Comparison of ENCODE assay signal across 18 cellular contexts in the genomic region with DNA sequence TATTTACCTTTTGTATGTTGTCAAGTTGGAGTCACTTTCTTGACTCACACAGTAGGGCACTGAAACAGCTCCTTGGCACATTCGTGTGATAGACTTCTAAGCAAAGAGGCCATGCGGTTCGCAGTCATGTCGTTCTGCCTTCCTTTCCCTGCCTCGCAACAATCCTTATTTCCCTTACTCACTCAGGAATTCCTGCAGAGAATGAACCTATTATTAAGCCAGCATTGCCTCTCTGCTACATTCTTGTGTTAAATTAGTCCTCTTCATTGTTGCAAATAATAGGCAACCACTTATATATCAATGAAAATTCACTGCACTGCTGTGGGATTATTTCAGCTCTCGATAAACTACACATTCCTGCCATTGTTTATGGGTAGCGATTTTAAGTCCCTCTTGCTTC.
DNase-seq lines count a peak whose midpoint lies in the region; ATAC-seq and TF ChIP-seq lines count a peak whose summit lies in the region.
"Had no signal": no experiment of that assay in that cellular context is flagged by ENCODE, and none has a peak within 500 bp of the region (broad histone marks: within the 10 kb centered on the region; RNA-seq: fewer than 3 reads in every experiment).

No MANE protein-coding gene starts in this region.

- H3K4me3 ChIP-seq in retinal pigment epithelial cell (ENCODE audit: low read length) = no peak overlapping the region
- H3K4me3 ChIP-seq: K562, MG63, Peyer's patch, SJCRH30 had no signal

- peak; percentile 57 for ATAC-seq in WTC11
- ATAC-seq in stimulated activated memory B cell treated with anti-CD40 and anti-IgM and Interleukin-4, amounts not matched to agents 10 μg/mL and 1 μg/mL and 100 μg/mL, for 72 hours = no peak
- ATAC-seq: K562 had no signal

- POLR2A ChIA-PET in WTC11 (lab: Charles Lee) = no interaction called here

- CTCF ChIA-PET in WTC11 (lab: Charles Lee) = no interaction called here

- no peak overlapping the region for H3K27ac Mint-ChIP-seq in WTC11
- no peak overlapping the region for H3K27ac Mint-ChIP-seq in stimulated activated memory B cell treated with anti-CD40 and anti-IgM and Interleukin-4, amounts not matched to agents 10 μg/mL and 1 μg/mL and 100 μg/mL, for 72 hours
- H3K27ac Mint-ChIP-seq: CD8-positive, alpha-beta memory T cell had no signal

- no peaks in the 10 kb centered on the region for H3K27me3 Mint-ChIP-seq in WTC11 (ENCODE audit: low read depth)
- H3K27me3 Mint-ChIP-seq in stimulated activated memory B cell treated with anti-CD40 and anti-IgM and Interleukin-4, amounts not matched to agents 10 μg/mL and 1 μg/mL and 100 μg/mL, for 72 hours = no peaks in the 10 kb centered on the region

- no peaks in the 10 kb centered on the region for H3K36me3 Mint-ChIP-seq in WTC11
- H3K36me3 Mint-ChIP-seq in stimulated activated memory B cell treated with anti-CD40 and anti-IgM and Interleukin-4, amounts not matched to agents 10 μg/mL and 1 μg/mL and 100 μg/mL, for 72 hours = no peaks in the 10 kb centered on the region
- H3K36me3 Mint-ChIP-seq: CD8-positive, alpha-beta memory T cell had no signal

- H3K4me3 Mint-ChIP-seq in WTC11 = no peak overlapping the region
- no peak overlapping the region for H3K4me3 Mint-ChIP-seq in stimulated activated memory B cell treated with anti-CD40 and anti-IgM and Interleukin-4, amounts not matched to agents 10 μg/mL and 1 μg/mL and 100 μg/mL, for 72 hours
- H3K4me3 Mint-ChIP-seq: CD8-positive, alpha-beta memory T cell had no signal

- TF ChIP-seq CTCF in WTC11 (IDR thresholded peaks at IDR 0.05) (no peak), retinal pigment epithelial cell (conservative IDR thresholded peaks at IDR 0.05; ENCODE audit: low read depth, low read length) (no peak)

- peaks cover 20% of the 10 kb centered on the region for H3K4me1 Mint-ChIP-seq in WTC11
- H3K4me1 Mint-ChIP-seq in stimulated activated memory B cell treated with anti-CD40 and anti-IgM and Interleukin-4, amounts not matched to agents 10 μg/mL and 1 μg/mL and 100 μg/mL, for 72 hours = no peaks in the 10 kb centered on the region
- H3K4me1 Mint-ChIP-seq: CD8-positive, alpha-beta memory T cell had no signal

- DNase-seq in NCI-H748 (lab: John Stamatoyannopoulos, UW; ENCODE audit: unreplicated experiment) (peak; percentile 67), NCI-H748 treated with DMSO at 0.1 percent for 48 hours (lab: John Stamatoyannopoulos, UW) (no peak), WTC11 (ENCODE audit: low spot score) (no peak), iPS-NIHi11 (ENCODE audit: low spot score) (peak; percentile 19), retinal pigment epithelial cell (ENCODE audit: low read depth) (peak; percentile 25), NCI-H128 (lab: John Stamatoyannopoulos, UW; ENCODE audit: unreplicated experiment) (no peak), activated gamma-delta T cell treated with Interleukin-2 at 50 U/mL for 16 hours (no peak)
- DNase-seq: AML-193; C1 segment of cervical spinal cord; CD8-positive, alpha-beta memory T cell; GDM1; MG63; NCI-H1048; NCI-H446; Peyer's patch; SJCRH30 had no signal

- H3K9me3 Mint-ChIP-seq in WTC11 = peaks cover 7% of the 10 kb centered on the region
- H3K9me3 Mint-ChIP-seq in stimulated activated memory B cell treated with anti-CD40 and anti-IgM and Interleukin-4, amounts not matched to agents 10 μg/mL and 1 μg/mL and 100 μg/mL, for 72 hours = no peaks in the 10 kb centered on the region
- H3K9me3 Mint-ChIP-seq: CD8-positive, alpha-beta memory T cell had no signal

TF ChIP-seq in WTC11, 78 proteins besides CTCF, POLR2A, EP300 and RAD21 (continues in another document):
- no peak for TF ChIP-seq ZNF396 (CRISPR knock-in tag; IDR thresholded peaks at IDR 0.05; ENCODE audit: borderline replicate concordance)
- TF ChIP-seq, protein P1, sequence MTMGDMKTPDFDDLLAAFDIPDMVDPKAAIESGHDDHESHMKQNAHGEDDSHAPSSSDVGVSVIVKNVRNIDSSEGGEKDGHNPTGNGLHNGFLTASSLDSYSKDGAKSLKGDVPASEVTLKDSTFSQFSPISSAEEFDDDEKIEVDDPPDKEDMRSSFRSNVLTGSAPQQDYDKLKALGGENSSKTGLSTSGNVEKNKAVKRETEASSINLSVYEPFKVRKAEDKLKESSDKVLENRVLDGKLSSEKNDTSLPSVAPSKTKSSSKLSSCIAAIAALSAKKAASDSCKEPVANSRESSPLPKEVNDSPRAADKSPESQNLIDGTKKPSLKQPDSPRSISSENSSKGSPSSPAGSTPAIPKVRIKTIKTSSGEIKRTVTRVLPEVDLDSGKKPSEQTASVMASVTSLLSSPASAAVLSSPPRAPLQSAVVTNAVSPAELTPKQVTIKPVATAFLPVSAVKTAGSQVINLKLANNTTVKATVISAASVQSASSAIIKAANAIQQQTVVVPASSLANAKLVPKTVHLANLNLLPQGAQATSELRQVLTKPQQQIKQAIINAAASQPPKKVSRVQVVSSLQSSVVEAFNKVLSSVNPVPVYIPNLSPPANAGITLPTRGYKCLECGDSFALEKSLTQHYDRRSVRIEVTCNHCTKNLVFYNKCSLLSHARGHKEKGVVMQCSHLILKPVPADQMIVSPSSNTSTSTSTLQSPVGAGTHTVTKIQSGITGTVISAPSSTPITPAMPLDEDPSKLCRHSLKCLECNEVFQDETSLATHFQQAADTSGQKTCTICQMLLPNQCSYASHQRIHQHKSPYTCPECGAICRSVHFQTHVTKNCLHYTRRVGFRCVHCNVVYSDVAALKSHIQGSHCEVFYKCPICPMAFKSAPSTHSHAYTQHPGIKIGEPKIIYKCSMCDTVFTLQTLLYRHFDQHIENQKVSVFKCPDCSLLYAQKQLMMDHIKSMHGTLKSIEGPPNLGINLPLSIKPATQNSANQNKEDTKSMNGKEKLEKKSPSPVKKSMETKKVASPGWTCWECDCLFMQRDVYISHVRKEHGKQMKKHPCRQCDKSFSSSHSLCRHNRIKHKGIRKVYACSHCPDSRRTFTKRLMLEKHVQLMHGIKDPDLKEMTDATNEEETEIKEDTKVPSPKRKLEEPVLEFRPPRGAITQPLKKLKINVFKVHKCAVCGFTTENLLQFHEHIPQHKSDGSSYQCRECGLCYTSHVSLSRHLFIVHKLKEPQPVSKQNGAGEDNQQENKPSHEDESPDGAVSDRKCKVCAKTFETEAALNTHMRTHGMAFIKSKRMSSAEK (CRISPR knock-in tag; IDR thresholded peaks at IDR 0.05; ENCODE audit: borderline replicate concordance) = no peak
- no peak for TF ChIP-seq ZNF232 (CRISPR knock-in tag; IDR thresholded peaks at IDR 0.05)
- TF ChIP-seq ZNF671 (CRISPR knock-in tag; IDR thresholded peaks at IDR 0.05) = no peak
- TF ChIP-seq, protein P2, sequence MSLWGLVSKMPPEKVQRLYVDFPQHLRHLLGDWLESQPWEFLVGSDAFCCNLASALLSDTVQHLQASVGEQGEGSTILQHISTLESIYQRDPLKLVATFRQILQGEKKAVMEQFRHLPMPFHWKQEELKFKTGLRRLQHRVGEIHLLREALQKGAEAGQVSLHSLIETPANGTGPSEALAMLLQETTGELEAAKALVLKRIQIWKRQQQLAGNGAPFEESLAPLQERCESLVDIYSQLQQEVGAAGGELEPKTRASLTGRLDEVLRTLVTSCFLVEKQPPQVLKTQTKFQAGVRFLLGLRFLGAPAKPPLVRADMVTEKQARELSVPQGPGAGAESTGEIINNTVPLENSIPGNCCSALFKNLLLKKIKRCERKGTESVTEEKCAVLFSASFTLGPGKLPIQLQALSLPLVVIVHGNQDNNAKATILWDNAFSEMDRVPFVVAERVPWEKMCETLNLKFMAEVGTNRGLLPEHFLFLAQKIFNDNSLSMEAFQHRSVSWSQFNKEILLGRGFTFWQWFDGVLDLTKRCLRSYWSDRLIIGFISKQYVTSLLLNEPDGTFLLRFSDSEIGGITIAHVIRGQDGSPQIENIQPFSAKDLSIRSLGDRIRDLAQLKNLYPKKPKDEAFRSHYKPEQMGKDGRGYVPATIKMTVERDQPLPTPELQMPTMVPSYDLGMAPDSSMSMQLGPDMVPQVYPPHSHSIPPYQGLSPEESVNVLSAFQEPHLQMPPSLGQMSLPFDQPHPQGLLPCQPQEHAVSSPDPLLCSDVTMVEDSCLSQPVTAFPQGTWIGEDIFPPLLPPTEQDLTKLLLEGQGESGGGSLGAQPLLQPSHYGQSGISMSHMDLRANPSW (CRISPR knock-in tag; conservative IDR thresholded peaks at IDR 0.05; ENCODE audit: low read depth) = no peak
- TF ChIP-seq, protein P3, sequence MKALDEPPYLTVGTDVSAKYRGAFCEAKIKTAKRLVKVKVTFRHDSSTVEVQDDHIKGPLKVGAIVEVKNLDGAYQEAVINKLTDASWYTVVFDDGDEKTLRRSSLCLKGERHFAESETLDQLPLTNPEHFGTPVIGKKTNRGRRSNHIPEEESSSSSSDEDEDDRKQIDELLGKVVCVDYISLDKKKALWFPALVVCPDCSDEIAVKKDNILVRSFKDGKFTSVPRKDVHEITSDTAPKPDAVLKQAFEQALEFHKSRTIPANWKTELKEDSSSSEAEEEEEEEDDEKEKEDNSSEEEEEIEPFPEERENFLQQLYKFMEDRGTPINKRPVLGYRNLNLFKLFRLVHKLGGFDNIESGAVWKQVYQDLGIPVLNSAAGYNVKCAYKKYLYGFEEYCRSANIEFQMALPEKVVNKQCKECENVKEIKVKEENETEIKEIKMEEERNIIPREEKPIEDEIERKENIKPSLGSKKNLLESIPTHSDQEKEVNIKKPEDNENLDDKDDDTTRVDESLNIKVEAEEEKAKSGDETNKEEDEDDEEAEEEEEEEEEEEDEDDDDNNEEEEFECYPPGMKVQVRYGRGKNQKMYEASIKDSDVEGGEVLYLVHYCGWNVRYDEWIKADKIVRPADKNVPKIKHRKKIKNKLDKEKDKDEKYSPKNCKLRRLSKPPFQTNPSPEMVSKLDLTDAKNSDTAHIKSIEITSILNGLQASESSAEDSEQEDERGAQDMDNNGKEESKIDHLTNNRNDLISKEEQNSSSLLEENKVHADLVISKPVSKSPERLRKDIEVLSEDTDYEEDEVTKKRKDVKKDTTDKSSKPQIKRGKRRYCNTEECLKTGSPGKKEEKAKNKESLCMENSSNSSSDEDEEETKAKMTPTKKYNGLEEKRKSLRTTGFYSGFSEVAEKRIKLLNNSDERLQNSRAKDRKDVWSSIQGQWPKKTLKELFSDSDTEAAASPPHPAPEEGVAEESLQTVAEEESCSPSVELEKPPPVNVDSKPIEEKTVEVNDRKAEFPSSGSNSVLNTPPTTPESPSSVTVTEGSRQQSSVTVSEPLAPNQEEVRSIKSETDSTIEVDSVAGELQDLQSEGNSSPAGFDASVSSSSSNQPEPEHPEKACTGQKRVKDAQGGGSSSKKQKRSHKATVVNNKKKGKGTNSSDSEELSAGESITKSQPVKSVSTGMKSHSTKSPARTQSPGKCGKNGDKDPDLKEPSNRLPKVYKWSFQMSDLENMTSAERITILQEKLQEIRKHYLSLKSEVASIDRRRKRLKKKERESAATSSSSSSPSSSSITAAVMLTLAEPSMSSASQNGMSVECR (CRISPR knock-in tag; IDR thresholded peaks at IDR 0.05; ENCODE audit: borderline replicate concordance) = no peak

Comparison
In these comparisons a context has a peak if more than half of its experiments do, and no peak if none do; other contexts are left out.
1. DNase-seq: peak in NCI-H748 (single experiment), iPS-NIHi11 (single experiment) and retinal pigment epithelial cell (single experiment); none in NCI-H748 treated with DMSO at 0.1 percent for 48 hours (single experiment), WTC11 (single experiment), NCI-H128 (single experiment) and activated gamma-delta T cell treated with Interleukin-2 at 50 U/mL for 16 hours (single experiment).